Comparison of ENCODE assay signal across 18 cellular contexts in genomic region chr2:54013996-54014395, GRCh38. TPM values are rescaled to one million over a fixed set of nuclear protein-coding genes. Genes with fewer than 3 reads are reported as not detected.
DNase-seq lines count a peak whose midpoint lies in the region; ATAC-seq and TF ChIP-seq lines count a peak whose summit lies in the region.
"Had no signal": no experiment of that assay in that cellular context is flagged by ENCODE, and none has a peak within 500 bp of the region (broad histone marks: within the 10 kb centered on the region; RNA-seq: fewer than 3 reads in every experiment).

No MANE protein-coding gene starts in this region.

- H3K79me2 ChIP-seq in KMS-11 (ENCODE audit: insufficient read depth, low read depth), result no peaks in the 10 kb centered on the region

- H3K36me3 ChIP-seq in KMS-11 (ENCODE audit: insufficient read depth), result no peaks in the 10 kb centered on the region

- no peak for ATAC-seq in natural killer cell treated with Interleukin-12 subunit alpha and Interleukin-12 subunit beta and Interleukin-15 and Interleukin-18, amount 100 ng/mL, for 72 hours
- no peak for ATAC-seq in GM19467 (IDR thresholded peaks at IDR 0.05; ENCODE audit: unreplicated experiment)
- ATAC-seq: foreskin keratinocyte, HCT116 had no signal

- H3K36me3 Mint-ChIP-seq in activated T-cell treated with anti-CD3 and anti-CD28 coated beads, Interleukin-2, amount 50 U/mL, for 24 hours (ENCODE audit: low read depth), result peaks cover 4% of the 10 kb centered on the region
- peaks cover 6% of the 10 kb centered on the region for H3K36me3 Mint-ChIP-seq in activated T-helper 2 cell treated with anti-CD3 and anti-CD28 coated beads, Interferon-gamma antibody, Interleukin-2, Interleukin-4, amounts not matched to agents 10 μg/mL and 5 μg/mL and 100 μg/mL, durations not matched to agents 14 hours and 24 hours and 36 hours (ENCODE audit: low read depth)
- no peaks in the 10 kb centered on the region for H3K36me3 Mint-ChIP-seq in natural killer cell treated with Interleukin-12 subunit alpha and Interleukin-12 subunit beta and Interleukin-15 and Interleukin-18, amount 100 ng/mL, for 72 hours

- no peak overlapping the region; the same call in 1 of the 2 replicates for H3K9ac ChIP-seq in KMS-11

- no peaks in the 10 kb centered on the region for H3K9me3 Mint-ChIP-seq in activated T-cell treated with anti-CD3 and anti-CD28 coated beads, Interleukin-2, amount 50 U/mL, for 24 hours
- no peaks in the 10 kb centered on the region for H3K9me3 Mint-ChIP-seq in activated T-helper 2 cell treated with anti-CD3 and anti-CD28 coated beads, Interferon-gamma antibody, Interleukin-2, Interleukin-4, amounts not matched to agents 10 μg/mL and 5 μg/mL and 100 μg/mL, durations not matched to agents 14 hours and 24 hours and 36 hours
- H3K9me3 Mint-ChIP-seq in natural killer cell treated with Interleukin-12 subunit alpha and Interleukin-12 subunit beta and Interleukin-15 and Interleukin-18, amount 100 ng/mL, for 72 hours, result no peaks in the 10 kb centered on the region

- H3K4me1 Mint-ChIP-seq in activated T-cell treated with anti-CD3 and anti-CD28 coated beads, Interleukin-2, amount 50 U/mL, for 24 hours (ENCODE audit: low read depth), result peaks cover 28% of the 10 kb centered on the region
- peaks cover 21% of the 10 kb centered on the region for H3K4me1 Mint-ChIP-seq in activated T-helper 2 cell treated with anti-CD3 and anti-CD28 coated beads, Interferon-gamma antibody, Interleukin-2, Interleukin-4, amounts not matched to agents 10 μg/mL and 5 μg/mL and 100 μg/mL, durations not matched to agents 14 hours and 24 hours and 36 hours (ENCODE audit: low read depth)
- peaks cover 17 to 22% of the 10 kb centered on the region in 2 donors for H3K4me1 Mint-ChIP-seq in natural killer cell treated with Interleukin-12 subunit alpha and Interleukin-12 subunit beta and Interleukin-15 and Interleukin-18, amount 100 ng/mL, for 72 hours (ENCODE audit: low read depth in 2 of 2)

- TF ChIP-seq CTCF in KMS-11 (conservative IDR thresholded peaks at IDR 0.05; ENCODE audit: low read depth, low read length), result no peak

- H4K20me1 ChIP-seq in KMS-11 (ENCODE audit: insufficient read depth), result no peaks in the 10 kb centered on the region

- H3K27me3 Mint-ChIP-seq in activated T-cell treated with anti-CD3 and anti-CD28 coated beads, Interleukin-2, amount 50 U/mL, for 24 hours, result no peaks in the 10 kb centered on the region
- H3K27me3 Mint-ChIP-seq in activated T-helper 2 cell treated with anti-CD3 and anti-CD28 coated beads, Interferon-gamma antibody, Interleukin-2, Interleukin-4, amounts not matched to agents 10 μg/mL and 5 μg/mL and 100 μg/mL, durations not matched to agents 14 hours and 24 hours and 36 hours (ENCODE audit: low read depth), result no peaks in the 10 kb centered on the region
- H3K27me3 Mint-ChIP-seq in natural killer cell treated with Interleukin-12 subunit alpha and Interleukin-12 subunit beta and Interleukin-15 and Interleukin-18, amount 100 ng/mL, for 72 hours, result no peaks in the 10 kb centered on the region

- DNase-seq in activated T-cell treated with anti-CD3 and anti-CD28 coated beads, Interleukin-2, amount 50 U/mL, for 24 hours, result no peak
- no peak for DNase-seq in activated T-cell treated with anti-CD3 and anti-CD28 coated beads for 4 hours
- DNase-seq in activated T-helper 2 cell treated with anti-CD3 and anti-CD28 coated beads, Interferon-gamma antibody, Interleukin-2, Interleukin-4, amounts not matched to agents 10 μg/mL and 5 μg/mL and 100 μg/mL, durations not matched to agents 14 hours and 24 hours and 36 hours (ENCODE audit: low spot score), result no peak
- no peak for DNase-seq in natural killer cell treated with Interleukin-12 subunit alpha and Interleukin-12 subunit beta and Interleukin-15 and Interleukin-18, amount 100 ng/mL, for 72 hours (ENCODE audit: low spot score)
- DNase-seq in HuH-7 (ENCODE audit: low spot score), result no peak
- DNase-seq in OCI-M2 (lab: John Stamatoyannopoulos, UW; ENCODE audit: unreplicated experiment), result no peak
- DNase-seq: activated CD4-positive, CD25-positive, alpha-beta regulatory T cell; foreskin keratinocyte; NCI-H187; NCI-H446; retina; Right ventricle myocardium superior; stimulated activated CD4-positive, alpha-beta T cell treated with anti-CD3 and anti-CD28 coated beads, Interleukin-15, amount 100 ng/mL, for 24 hours; substantia nigra had no signal

- peak overlapping the region; percentile 50 for H3K4me3 Mint-ChIP-seq in activated T-cell treated with anti-CD3 and anti-CD28 coated beads, Interleukin-2, amount 50 U/mL, for 24 hours
- H3K4me3 Mint-ChIP-seq in activated T-helper 2 cell treated with anti-CD3 and anti-CD28 coated beads, Interferon-gamma antibody, Interleukin-2, Interleukin-4, amounts not matched to agents 10 μg/mL and 5 μg/mL and 100 μg/mL, durations not matched to agents 14 hours and 24 hours and 36 hours (ENCODE audit: low read depth), result peak overlapping the region; percentile 26
- H3K4me3 Mint-ChIP-seq in natural killer cell treated with Interleukin-12 subunit alpha and Interleukin-12 subunit beta and Interleukin-15 and Interleukin-18, amount 100 ng/mL, for 72 hours, result peak overlapping the region; percentile 65

- H3K4me3 ChIP-seq in KMS-11 (IDR thresholded peaks at IDR 0.05; ENCODE audit: insufficient read depth, low read depth, low read length), result no peak overlapping the region
- H3K4me3 ChIP-seq: coronary artery had no signal

- intact Hi-C loops in activated T-helper 2 cell treated with anti-CD3 and anti-CD28 coated beads, Interferon-gamma antibody, Interleukin-2, Interleukin-4, amounts not matched to agents 10 μg/mL and 5 μg/mL and 100 μg/mL, durations not matched to agents 14 hours and 24 hours and 36 hours (cut with micrococcal nuclease), result no loop called here

- peak overlapping the region; percentile 73 for H3K27ac Mint-ChIP-seq in activated T-cell treated with anti-CD3 and anti-CD28 coated beads, Interleukin-2, amount 50 U/mL, for 24 hours
- H3K27ac Mint-ChIP-seq in activated T-helper 2 cell treated with anti-CD3 and anti-CD28 coated beads, Interferon-gamma antibody, Interleukin-2, Interleukin-4, amounts not matched to agents 10 μg/mL and 5 μg/mL and 100 μg/mL, durations not matched to agents 14 hours and 24 hours and 36 hours, result peak overlapping the region; percentile 61
- H3K27ac Mint-ChIP-seq in natural killer cell treated with Interleukin-12 subunit alpha and Interleukin-12 subunit beta and Interleukin-15 and Interleukin-18, amount 100 ng/mL, for 72 hours, result peak overlapping the region; percentile 54 to 63

- no peaks in the 10 kb centered on the region for H3K27me3 ChIP-seq in KMS-11 (ENCODE audit: insufficient read depth, low read depth)
- H3K27me3 ChIP-seq: foreskin keratinocyte had no signal

- peak overlapping the region; percentile 5; the same call in 1 of the 2 replicates for H3K4me2 ChIP-seq in KMS-11

- peak overlapping the region; percentile 22; the same call in 1 of the 2 replicates for H3K27ac ChIP-seq in KMS-11
- H3K27ac ChIP-seq: coronary artery, foreskin keratinocyte had no signal

- peaks cover 27% of the 10 kb centered on the region for H3K4me1 ChIP-seq in KMS-11 (ENCODE audit: low read depth, poor library complexity, severe bottlenecking)
- H3K4me1 ChIP-seq: foreskin keratinocyte had no signal

- H2AFZ ChIP-seq in KMS-11 (ENCODE audit: low read depth), result peak overlapping the region; percentile 1; the same call in 1 of the 2 replicates

RNA-seq across cellular contexts. Expression of gene PSME4, which starts 43.2 kb away (rescaled TPM):
- total RNA-seq in activated T-helper 2 cell treated with anti-CD3 and anti-CD28 coated beads, Interferon-gamma antibody, Interleukin-2, Interleukin-4, amounts not matched to agents 10 μg/mL and 5 μg/mL and 100 μg/mL, durations not matched to agents 14 hours and 24 hours and 36 hours, result 52.0 and 57.3 TPM in 2 replicates
- 10 to 100 TPM; 64.9 to 85.0 TPM for total RNA-seq in natural killer cell treated with Interleukin-12 subunit alpha and Interleukin-12 subunit beta and Interleukin-15 and Interleukin-18, amount 100 ng/mL, for 72 hours
